Comparison of ENCODE assay signal across 1 cellular context in genomic region chr5:111848374-111848914, GRCh38.
TF ChIP-seq lines count a peak whose summit lies in the region.

No MANE protein-coding gene starts in this region.

TF ChIP-seq in neural cell, 6 proteins besides CTCF, POLR2A, EP300 and RAD21 (continued from another document):
- no peak for TF ChIP-seq REST (IDR thresholded peaks at IDR 0.05; ENCODE audit: borderline replicate concordance)
- TF ChIP-seq POLR2AphosphoS5 (IDR thresholded peaks at IDR 0.05): peak; percentile 78
